In the genomic region with DNA sequence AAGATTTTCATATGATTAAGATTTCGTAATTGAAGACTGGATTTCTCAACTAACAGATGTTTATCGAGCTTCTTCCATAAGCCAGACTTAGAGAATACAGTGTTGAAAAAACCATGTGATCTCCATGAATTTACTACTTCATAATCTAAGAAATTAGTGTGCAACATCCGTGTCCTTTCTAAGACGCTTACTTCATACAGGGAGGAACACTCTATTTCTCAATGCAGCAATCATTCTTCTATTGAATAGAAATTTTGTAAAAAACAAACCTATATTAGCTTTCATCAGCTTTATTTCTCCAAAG, we compare ENCODE assay signal across 26 cellular contexts.
DNase-seq lines count a peak whose midpoint lies in the region; FAIRE-seq and TF ChIP-seq lines count a peak whose summit lies in the region.
"Had no signal": no experiment of that assay in that cellular context is flagged by ENCODE, and none has a peak within 500 bp of the region (broad histone marks: within the 10 kb centered on the region; RNA-seq: fewer than 3 reads in every experiment).

No MANE protein-coding gene starts in this region.

- no peak for FAIRE-seq in HTR-8/SVneo (lab: Jason Lieb, UNC)
- no peak for FAIRE-seq in GM12891 (lab: Jason Lieb, UNC)
- FAIRE-seq: G401.6, GM12892, HepG2, K562 had no signal

- H3K27ac ChIP-seq in neural progenitor cell (no peak overlapping the region), coronary artery (no peak overlapping the region)
- H3K27ac ChIP-seq: PC-9, SJSA1 had no signal

- peaks cover 8% of the 10 kb centered on the region for H3K27me3 ChIP-seq in neural progenitor cell
- H3K27me3 ChIP-seq: SJSA1 had no signal

- H3K27me3 Mint-ChIP-seq in neural progenitor cell (ENCODE audit: insufficient read depth, low read depth) = peaks cover 2% of the 10 kb centered on the region
- H3K27me3 Mint-ChIP-seq: CD4-positive, alpha-beta memory T cell had no signal

- H3K9ac ChIP-seq in neural progenitor cell = no peak overlapping the region

- H3K4me1 ChIP-seq in neural progenitor cell = peaks cover 53% of the 10 kb centered on the region
- H3K4me1 ChIP-seq: SJSA1 had no signal

- no peak overlapping the region for H2AFZ ChIP-seq in neural progenitor cell (replicated peaks)
- H2AFZ ChIP-seq: PC-9 had no signal

- TF ChIP-seq CTCF in AG10803 (conservative IDR thresholded peaks at IDR 0.05; ENCODE audit: low read length) (no peak), fibroblast of mammary gland (conservative IDR thresholded peaks at IDR 0.05; ENCODE audit: control insufficient read depth, insufficient read depth, low read depth, low read length) (no peak), neural progenitor cell (IDR thresholded peaks at IDR 0.05) (no peak), coronary artery (IDR thresholded peaks at IDR 0.05) (no peak)

- DNase-seq in AG10803 (ENCODE audit: low read depth) (peak; percentile 79), HCEC 1CT (peak; percentile 6), fibroblast of mammary gland (ENCODE audit: low read depth) (peak; percentile 68), neural progenitor cell (ENCODE audit: low spot score) (no peak), HTR-8/SVneo (ENCODE audit: insufficient read length, low spot score) (no peak), coronary artery (ENCODE audit: low spot score) (no peak), GM12891 (ENCODE audit: insufficient read length, low spot score) (no peak)
- no peak for DNase-seq in activated CD8-positive, alpha-beta memory T cell treated with anti-CD3 and anti-CD28 coated beads, Interleukin-2, amount 50 U/mL, for 48 hours
- DNase-seq: C1 segment of cervical spinal cord; CD4-positive, alpha-beta memory T cell; COR-L47; Kasumi-1; MV-4-11; NCI-H1105; NCI-H1436 treated with DMSO at 0.1 percent for 48 hours; NCI-H187 treated with DMSO at 0.1 percent for 48 hours; NCI-H2171 treated with DMSO at 0.1 percent for 48 hours; NCI-H345; NCI-H774; PC-9; Right ventricle myocardium superior had no signal

- no peaks in the 10 kb centered on the region for H4K20me1 ChIP-seq in neural progenitor cell (ENCODE audit: low read depth)

- peaks cover 6% of the 10 kb centered on the region for H3F3A ChIP-seq in neural progenitor cell (ENCODE audit: low read depth)

- H3K4me3 Mint-ChIP-seq in neural progenitor cell = no peak overlapping the region
- H3K4me3 Mint-ChIP-seq: CD4-positive, alpha-beta memory T cell had no signal

- no peaks in the 10 kb centered on the region for H3K36me3 Mint-ChIP-seq in neural progenitor cell
- H3K36me3 Mint-ChIP-seq: CD4-positive, alpha-beta memory T cell had no signal

- no peaks in the 10 kb centered on the region for H3K36me3 ChIP-seq in neural progenitor cell
- H3K36me3 ChIP-seq: SJSA1 had no signal

- H3K4me3 ChIP-seq in AG10803 (ENCODE audit: low read length) (no peak overlapping the region), fibroblast of mammary gland (ENCODE audit: control insufficient read depth, low read depth, low read length) (no peak overlapping the region), neural progenitor cell (no peak overlapping the region), coronary artery (no peak overlapping the region)
- H3K4me3 ChIP-seq: K562, PC-9, SJSA1 had no signal

- H3K9me3 Mint-ChIP-seq in neural progenitor cell = no peaks in the 10 kb centered on the region

- peaks cover 47% of the 10 kb centered on the region for H3K4me1 Mint-ChIP-seq in neural progenitor cell
- H3K4me1 Mint-ChIP-seq: CD4-positive, alpha-beta memory T cell had no signal

- peak overlapping the region; percentile 21 for H3K4me2 ChIP-seq in neural progenitor cell
- H3K4me2 ChIP-seq: PC-9 had no signal

- H3K9me3 ChIP-seq in neural progenitor cell (ENCODE audit: low read depth) = no peaks in the 10 kb centered on the region
- H3K9me3 ChIP-seq: SJSA1 had no signal

- no peak overlapping the region for H3K27ac Mint-ChIP-seq in neural progenitor cell
- H3K27ac Mint-ChIP-seq: CD4-positive, alpha-beta memory T cell had no signal

- no peaks in the 10 kb centered on the region for H3K79me2 ChIP-seq in neural progenitor cell (ENCODE audit: low read depth)

- TF ChIP-seq POLR2A in GM12891 (IDR thresholded peaks at IDR 0.05; ENCODE audit: low read depth, low read length) = no peak

TF ChIP-seq in GM12891, 5 proteins besides CTCF, POLR2A, EP300 and RAD21:
- TF ChIP-seq TAF1 (IDR thresholded peaks at IDR 0.05; ENCODE audit: low read depth, low read length) (no peak), POU2F2 (IDR thresholded peaks at IDR 0.05; ENCODE audit: low read depth, low read length) (no peak), SPI1 (IDR thresholded peaks at IDR 0.05; ENCODE audit: low read depth, low read length) (no peak), PAX5 (IDR thresholded peaks at IDR 0.05; ENCODE audit: insufficient read depth, low read length, severe bottlenecking) (no peak), POLR2AphosphoS5 (IDR thresholded peaks at IDR 0.05; ENCODE audit: low read depth, low read length) (no peak)

Comparison
In these comparisons a context has a peak if more than half of its experiments do, and no peak if none do; other contexts are left out.
1. DNase-seq: peak in AG10803 (single experiment), HCEC 1CT (single experiment) and fibroblast of mammary gland (single experiment); none in neural progenitor cell (single experiment), HTR-8/SVneo (single experiment), coronary artery (single experiment), GM12891 (single experiment) and activated CD8-positive, alpha-beta memory T cell treated with anti-CD3 and anti-CD28 coated beads, Interleukin-2, amount 50 U/mL, for 48 hours (single experiment).